ENCODE assay signal across 8 cellular contexts in the genomic region with DNA sequence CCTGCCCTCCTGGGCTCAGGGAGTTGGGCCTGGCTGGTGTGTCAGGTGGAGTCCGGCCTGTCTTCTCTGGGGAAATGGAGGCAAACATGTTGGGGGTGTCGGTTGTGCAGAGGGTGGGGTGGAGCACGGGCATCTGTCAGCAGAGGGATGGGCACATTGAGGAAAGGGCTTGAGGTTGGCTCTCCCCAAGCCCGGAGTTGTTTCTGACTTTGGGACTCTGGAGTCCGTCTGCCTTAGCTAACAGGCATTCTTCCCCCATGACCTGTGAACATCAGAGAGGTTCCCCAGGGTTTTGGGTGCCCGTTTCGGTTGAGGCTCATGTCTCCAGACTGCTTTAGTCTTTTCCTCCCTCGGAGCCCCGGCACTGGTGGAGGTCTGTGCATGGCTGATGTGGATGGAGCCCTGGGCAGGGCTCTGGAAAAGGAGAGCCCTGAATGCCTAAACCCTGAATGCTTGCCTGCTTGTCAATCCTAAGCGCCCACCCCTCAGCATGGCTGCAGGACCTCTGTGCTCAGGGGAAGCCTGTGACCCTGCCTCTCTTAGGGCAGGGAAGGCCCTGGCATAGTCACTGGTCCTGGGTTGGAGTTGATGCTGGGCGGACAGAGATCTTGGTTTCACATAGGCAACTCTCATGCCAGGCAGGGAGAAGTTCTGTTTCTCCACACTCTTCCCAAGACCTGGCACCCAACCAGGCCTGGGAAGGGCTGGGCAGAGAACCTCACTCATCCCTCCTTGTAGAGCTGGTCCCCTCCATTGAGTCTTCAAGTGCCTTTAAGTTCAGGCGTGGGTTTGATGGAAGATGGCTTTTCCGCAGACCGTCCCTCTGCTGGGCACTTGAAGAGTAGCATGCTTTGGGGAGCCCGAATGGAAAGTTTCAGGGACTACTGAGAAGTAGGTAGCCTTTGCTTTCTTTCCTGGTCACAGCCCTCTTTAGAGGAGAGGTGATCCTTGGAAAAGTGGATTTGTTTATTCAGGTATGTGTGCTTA. TPM values are rescaled to one million over a fixed set of nuclear protein-coding genes. Genes with fewer than 3 reads are reported as not detected.
DNase-seq lines count a peak whose midpoint lies in the region; ATAC-seq and TF ChIP-seq lines count a peak whose summit lies in the region.

No MANE protein-coding gene starts in this region.

- peak overlapping the region; percentile 28 for H3K4me2 ChIP-seq in OCI-LY3 (ENCODE audit: low read length)

- H3K4me3 ChIP-seq in cardiac muscle cell (no peak overlapping the region), OCI-LY3 (ENCODE audit: low read length) (no peak overlapping the region)

- H3K4me1 ChIP-seq in cardiac muscle cell (ENCODE audit: low read depth) (peaks cover 11% of the 10 kb centered on the region), OCI-LY3 (ENCODE audit: low read length) (no peaks in the 10 kb centered on the region)

- H3K27me3 ChIP-seq in cardiac muscle cell (no peaks in the 10 kb centered on the region), OCI-LY3 (ENCODE audit: low read depth, low read length) (peaks cover 8% of the 10 kb centered on the region)

- intact Hi-C loops in Right ventricle myocardium inferior (cut with DNase I): no loop called here

- H3K27me3 Mint-ChIP-seq in memory B cell: peaks cover 23% of the 10 kb centered on the region

- no peak overlapping the region for H3K9ac ChIP-seq in OCI-LY3 (ENCODE audit: low read length)

- no peaks in the 10 kb centered on the region for H3K9me3 Mint-ChIP-seq in memory B cell

- no peak overlapping the region for H3K4me3 Mint-ChIP-seq in memory B cell

- no peaks in the 10 kb centered on the region for H3K4me1 Mint-ChIP-seq in memory B cell

- H3K36me3 ChIP-seq in cardiac muscle cell (peaks cover 13% of the 10 kb centered on the region), OCI-LY3 (replicated peaks; ENCODE audit: low read depth, low read length) (no peaks in the 10 kb centered on the region)

- DNase-seq in cardiac muscle cell (ENCODE audit: low read depth in 1 of 2, low spot score in 1 of 2) (peak; percentile 50 to 79), Right ventricle myocardium inferior (ENCODE audit: missing footprints) (no peak), memory B cell (ENCODE audit: low spot score in 2 of 2) (peak; percentile 19 to 24), activated gamma-delta T cell treated with Interleukin-2 at 50 U/mL for 16 hours (no peak), mesenteric fat pad (ENCODE audit: low spot score) (no peak)
- DNase-seq in central memory CD4-positive, alpha-beta T cell: peak; percentile 13

- H2AFZ ChIP-seq in OCI-LY3 (ENCODE audit: low read depth, low read length): 0 out of 2 replicates have a peak overlapping the region, but pooled peaks have one; percentile 38

- H3K79me2 ChIP-seq in OCI-LY3 (ENCODE audit: low read length): no peaks in the 10 kb centered on the region

- no peak overlapping the region for H3K27ac Mint-ChIP-seq in memory B cell

- H4K20me1 ChIP-seq in OCI-LY3 (ENCODE audit: insufficient read depth, low read length): no peaks in the 10 kb centered on the region

- no peaks in the 10 kb centered on the region for H3K9me3 ChIP-seq in cardiac muscle cell (ENCODE audit: low read depth)
- H3K9me3 ChIP-seq in OCI-LY3 (ENCODE audit: insufficient read depth, low read length): no peaks in the 10 kb centered on the region

- TF ChIP-seq CTCF in cardiac muscle cell (IDR thresholded peaks at IDR 0.05; ENCODE audit: low read depth, low read length) (peak; percentile 81), OCI-LY3 (IDR thresholded peaks at IDR 0.05; ENCODE audit: low read depth, low read length) (peak; percentile 72)

- H3K27ac ChIP-seq in cardiac muscle cell (no peak overlapping the region), OCI-LY3 (ENCODE audit: low read length) (no peak overlapping the region)

- ATAC-seq in Right ventricle myocardium inferior (no peak), HG02610 (IDR thresholded peaks at IDR 0.05; ENCODE audit: unreplicated experiment) (peak; percentile 55), memory B cell (ENCODE audit: low read depth) (peak; percentile 70)

- H3K36me3 Mint-ChIP-seq in memory B cell: no peaks in the 10 kb centered on the region

RNA-seq across cellular contexts. Expression of gene NYNRIN, which starts 13.0 kb away (rescaled TPM):
- total RNA-seq in cardiac muscle cell (37.2 and 56.2 TPM in 2 replicates), Right ventricle myocardium inferior (9.5 TPM), mesenteric fat pad (11.7 TPM)
- polyA plus RNA-seq in cardiac muscle cell: 21.3 and 30.7 TPM in 2 replicates

RNA-seq across cellular contexts. Expression of gene CBLN3, which starts 17.7 kb away (rescaled TPM):
- total RNA-seq in cardiac muscle cell (2.3 and 3.3 TPM in 2 replicates), Right ventricle myocardium inferior (1.1 TPM), mesenteric fat pad (5.0 TPM)
- 3.1 and 5.3 TPM in 2 replicates for polyA plus RNA-seq in cardiac muscle cell

RNA-seq across cellular contexts. Expression of gene KHNYN, which starts 18.0 kb away (rescaled TPM):
- total RNA-seq in cardiac muscle cell (62.2 and 90.7 TPM in 2 replicates), Right ventricle myocardium inferior (23.3 TPM), mesenteric fat pad (41.4 TPM)
- polyA plus RNA-seq in cardiac muscle cell: 34.7 and 35.7 TPM in 2 replicates

RNA-seq across cellular contexts. Expression of gene SDR39U1, which starts 30.8 kb away (rescaled TPM):
- total RNA-seq in cardiac muscle cell (60.4 and 63.9 TPM in 2 replicates), Right ventricle myocardium inferior (76.6 TPM), mesenteric fat pad (50.1 TPM)
- 163 TPM in 2 replicates for polyA plus RNA-seq in cardiac muscle cell

RNA-seq across cellular contexts. Expression of gene NFATC4, which starts 43.8 kb away (rescaled TPM):
- total RNA-seq in cardiac muscle cell (56.8 and 117 TPM in 2 replicates), Right ventricle myocardium inferior (28.4 TPM), mesenteric fat pad (41.3 TPM)
- 83.2 and 120 TPM in 2 replicates for polyA plus RNA-seq in cardiac muscle cell

Comparison
In these comparisons a context has a peak if more than half of its experiments do, and no peak if none do; other contexts are left out.
1. DNase-seq: peak in cardiac muscle cell (2 of 2), central memory CD4-positive, alpha-beta T cell (single experiment) and memory B cell (2 of 2); none in Right ventricle myocardium inferior (single experiment), activated gamma-delta T cell treated with Interleukin-2 at 50 U/mL for 16 hours (single experiment) and mesenteric fat pad (single experiment).